Comparison of ENCODE assay signal across 1 cellular context in the genomic region with DNA sequence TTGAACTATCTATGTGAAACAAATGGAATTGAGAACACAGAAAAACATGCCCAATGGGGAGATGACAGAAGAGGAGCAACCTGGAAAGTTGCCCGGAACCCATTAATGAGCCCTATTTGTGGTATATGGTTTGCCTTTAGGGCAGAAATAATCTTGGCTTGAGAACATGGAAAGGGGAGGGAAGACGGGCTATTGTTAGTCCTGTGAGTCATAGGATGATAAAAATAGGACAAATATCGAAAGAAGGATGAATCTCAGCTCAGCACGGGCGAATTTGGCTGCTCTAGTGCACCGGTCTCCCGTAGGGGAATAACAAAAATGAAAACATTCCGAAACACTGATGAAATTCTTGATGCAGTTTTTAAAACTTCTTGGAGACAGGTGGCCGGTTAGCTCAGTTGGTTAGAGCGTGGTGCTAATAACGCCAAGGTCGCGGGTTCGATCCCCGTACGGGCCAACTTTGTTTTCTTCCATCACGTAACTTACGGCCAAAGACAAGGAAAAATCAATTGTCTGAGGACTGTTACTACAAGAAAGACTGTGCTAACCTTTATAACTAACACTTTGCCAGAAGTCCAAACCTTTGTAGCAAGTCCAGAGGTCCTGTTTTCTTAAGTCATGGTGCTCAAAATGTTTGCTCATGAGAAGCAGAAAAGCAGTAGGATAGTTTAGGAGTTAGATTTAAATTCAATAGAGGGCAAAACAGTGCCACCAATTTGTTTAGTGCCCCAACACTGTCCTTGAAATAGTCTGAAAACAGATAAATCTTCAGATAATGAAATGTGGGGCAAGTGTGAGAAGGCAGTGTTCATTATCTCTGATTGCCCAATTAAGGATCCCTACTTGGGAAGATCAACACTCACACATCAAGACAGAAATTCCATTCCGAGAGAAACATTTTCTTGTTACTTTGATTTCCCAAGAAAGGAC.
TF ChIP-seq lines count a peak whose summit lies in the region.

No MANE protein-coding gene starts in this region.

TF ChIP-seq in K562, 482 proteins besides CTCF, POLR2A, EP300 and RAD21 (continued from another document and continues in another):
- TF ChIP-seq, protein P1, sequence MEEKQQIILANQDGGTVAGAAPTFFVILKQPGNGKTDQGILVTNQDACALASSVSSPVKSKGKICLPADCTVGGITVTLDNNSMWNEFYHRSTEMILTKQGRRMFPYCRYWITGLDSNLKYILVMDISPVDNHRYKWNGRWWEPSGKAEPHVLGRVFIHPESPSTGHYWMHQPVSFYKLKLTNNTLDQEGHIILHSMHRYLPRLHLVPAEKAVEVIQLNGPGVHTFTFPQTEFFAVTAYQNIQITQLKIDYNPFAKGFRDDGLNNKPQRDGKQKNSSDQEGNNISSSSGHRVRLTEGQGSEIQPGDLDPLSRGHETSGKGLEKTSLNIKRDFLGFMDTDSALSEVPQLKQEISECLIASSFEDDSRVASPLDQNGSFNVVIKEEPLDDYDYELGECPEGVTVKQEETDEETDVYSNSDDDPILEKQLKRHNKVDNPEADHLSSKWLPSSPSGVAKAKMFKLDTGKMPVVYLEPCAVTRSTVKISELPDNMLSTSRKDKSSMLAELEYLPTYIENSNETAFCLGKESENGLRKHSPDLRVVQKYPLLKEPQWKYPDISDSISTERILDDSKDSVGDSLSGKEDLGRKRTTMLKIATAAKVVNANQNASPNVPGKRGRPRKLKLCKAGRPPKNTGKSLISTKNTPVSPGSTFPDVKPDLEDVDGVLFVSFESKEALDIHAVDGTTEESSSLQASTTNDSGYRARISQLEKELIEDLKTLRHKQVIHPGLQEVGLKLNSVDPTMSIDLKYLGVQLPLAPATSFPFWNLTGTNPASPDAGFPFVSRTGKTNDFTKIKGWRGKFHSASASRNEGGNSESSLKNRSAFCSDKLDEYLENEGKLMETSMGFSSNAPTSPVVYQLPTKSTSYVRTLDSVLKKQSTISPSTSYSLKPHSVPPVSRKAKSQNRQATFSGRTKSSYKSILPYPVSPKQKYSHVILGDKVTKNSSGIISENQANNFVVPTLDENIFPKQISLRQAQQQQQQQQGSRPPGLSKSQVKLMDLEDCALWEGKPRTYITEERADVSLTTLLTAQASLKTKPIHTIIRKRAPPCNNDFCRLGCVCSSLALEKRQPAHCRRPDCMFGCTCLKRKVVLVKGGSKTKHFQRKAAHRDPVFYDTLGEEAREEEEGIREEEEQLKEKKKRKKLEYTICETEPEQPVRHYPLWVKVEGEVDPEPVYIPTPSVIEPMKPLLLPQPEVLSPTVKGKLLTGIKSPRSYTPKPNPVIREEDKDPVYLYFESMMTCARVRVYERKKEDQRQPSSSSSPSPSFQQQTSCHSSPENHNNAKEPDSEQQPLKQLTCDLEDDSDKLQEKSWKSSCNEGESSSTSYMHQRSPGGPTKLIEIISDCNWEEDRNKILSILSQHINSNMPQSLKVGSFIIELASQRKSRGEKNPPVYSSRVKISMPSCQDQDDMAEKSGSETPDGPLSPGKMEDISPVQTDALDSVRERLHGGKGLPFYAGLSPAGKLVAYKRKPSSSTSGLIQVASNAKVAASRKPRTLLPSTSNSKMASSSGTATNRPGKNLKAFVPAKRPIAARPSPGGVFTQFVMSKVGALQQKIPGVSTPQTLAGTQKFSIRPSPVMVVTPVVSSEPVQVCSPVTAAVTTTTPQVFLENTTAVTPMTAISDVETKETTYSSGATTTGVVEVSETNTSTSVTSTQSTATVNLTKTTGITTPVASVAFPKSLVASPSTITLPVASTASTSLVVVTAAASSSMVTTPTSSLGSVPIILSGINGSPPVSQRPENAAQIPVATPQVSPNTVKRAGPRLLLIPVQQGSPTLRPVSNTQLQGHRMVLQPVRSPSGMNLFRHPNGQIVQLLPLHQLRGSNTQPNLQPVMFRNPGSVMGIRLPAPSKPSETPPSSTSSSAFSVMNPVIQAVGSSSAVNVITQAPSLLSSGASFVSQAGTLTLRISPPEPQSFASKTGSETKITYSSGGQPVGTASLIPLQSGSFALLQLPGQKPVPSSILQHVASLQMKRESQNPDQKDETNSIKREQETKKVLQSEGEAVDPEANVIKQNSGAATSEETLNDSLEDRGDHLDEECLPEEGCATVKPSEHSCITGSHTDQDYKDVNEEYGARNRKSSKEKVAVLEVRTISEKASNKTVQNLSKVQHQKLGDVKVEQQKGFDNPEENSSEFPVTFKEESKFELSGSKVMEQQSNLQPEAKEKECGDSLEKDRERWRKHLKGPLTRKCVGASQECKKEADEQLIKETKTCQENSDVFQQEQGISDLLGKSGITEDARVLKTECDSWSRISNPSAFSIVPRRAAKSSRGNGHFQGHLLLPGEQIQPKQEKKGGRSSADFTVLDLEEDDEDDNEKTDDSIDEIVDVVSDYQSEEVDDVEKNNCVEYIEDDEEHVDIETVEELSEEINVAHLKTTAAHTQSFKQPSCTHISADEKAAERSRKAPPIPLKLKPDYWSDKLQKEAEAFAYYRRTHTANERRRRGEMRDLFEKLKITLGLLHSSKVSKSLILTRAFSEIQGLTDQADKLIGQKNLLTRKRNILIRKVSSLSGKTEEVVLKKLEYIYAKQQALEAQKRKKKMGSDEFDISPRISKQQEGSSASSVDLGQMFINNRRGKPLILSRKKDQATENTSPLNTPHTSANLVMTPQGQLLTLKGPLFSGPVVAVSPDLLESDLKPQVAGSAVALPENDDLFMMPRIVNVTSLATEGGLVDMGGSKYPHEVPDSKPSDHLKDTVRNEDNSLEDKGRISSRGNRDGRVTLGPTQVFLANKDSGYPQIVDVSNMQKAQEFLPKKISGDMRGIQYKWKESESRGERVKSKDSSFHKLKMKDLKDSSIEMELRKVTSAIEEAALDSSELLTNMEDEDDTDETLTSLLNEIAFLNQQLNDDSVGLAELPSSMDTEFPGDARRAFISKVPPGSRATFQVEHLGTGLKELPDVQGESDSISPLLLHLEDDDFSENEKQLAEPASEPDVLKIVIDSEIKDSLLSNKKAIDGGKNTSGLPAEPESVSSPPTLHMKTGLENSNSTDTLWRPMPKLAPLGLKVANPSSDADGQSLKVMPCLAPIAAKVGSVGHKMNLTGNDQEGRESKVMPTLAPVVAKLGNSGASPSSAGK (IDR thresholded peaks at IDR 0.05), result peak; percentile 15; the same call in 1 of the 2 replicates
- TF ChIP-seq, protein P2, sequence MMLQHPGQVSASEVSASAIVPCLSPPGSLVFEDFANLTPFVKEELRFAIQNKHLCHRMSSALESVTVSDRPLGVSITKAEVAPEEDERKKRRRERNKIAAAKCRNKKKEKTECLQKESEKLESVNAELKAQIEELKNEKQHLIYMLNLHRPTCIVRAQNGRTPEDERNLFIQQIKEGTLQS (IDR thresholded peaks at IDR 0.05), result peak; percentile 85
- TF ChIP-seq, protein P2 (CRISPR knock-in tag; conservative IDR thresholded peaks at IDR 0.05), result no peak; the same call in 1 of the 2 replicates
- TF ChIP-seq TEAD4 (IDR thresholded peaks at IDR 0.05; ENCODE audit: low read length) (peak; percentile 88), TEAD4 (CRISPR knock-in tag; IDR thresholded peaks at IDR 0.05; ENCODE audit: borderline replicate concordance) (no peak), DACH1 (IDR thresholded peaks at IDR 0.05; ENCODE audit: partially characterized antibody) (peak; percentile 54), CHD2 (IDR thresholded peaks at IDR 0.05; ENCODE audit: low read depth, low read length) (peak; percentile 50; the same call in 1 of the 2 replicates), ZBED1 (IDR thresholded peaks at IDR 0.05) (no peak), LCOR (CRISPR knock-in tag; IDR thresholded peaks at IDR 0.05) (peak; percentile 86; the same call in 1 of the 2 replicates), PCBP1 (IDR thresholded peaks at IDR 0.05; ENCODE audit: low read depth, low read length, poor library complexity, severe bottlenecking) (no peak), HMBOX1 (IDR thresholded peaks at IDR 0.05) (peak; percentile 99), ZNF589 (CRISPR knock-in tag; IDR thresholded peaks at IDR 0.05; ENCODE audit: low read depth) (0 out of 2 replicates have a peak, but pooled peaks have one; percentile 70), NR2C1 (IDR thresholded peaks at IDR 0.05) (0 out of 2 replicates have a peak, but pooled peaks have one; percentile 11), NR2C1 (tag; IDR thresholded peaks at IDR 0.05) (no peak), FOXK1 (CRISPR knock-in tag; IDR thresholded peaks at IDR 0.05; ENCODE audit: borderline replicate concordance) (no peak), TRIM24 (IDR thresholded peaks at IDR 0.05) (no peak), CTBP1 (IDR thresholded peaks at IDR 0.05; ENCODE audit: borderline replicate concordance) (no peak), SMARCA4 (IDR thresholded peaks at IDR 0.05) (peak; percentile 59), SAP30 (IDR thresholded peaks at IDR 0.05; ENCODE audit: borderline replicate concordance, insufficient read depth, low read depth, low read length, poor library complexity, severe bottlenecking) (peak; percentile 10), KDM4B (IDR thresholded peaks at IDR 0.05; ENCODE audit: borderline replicate concordance in 2 of 2, low read depth in 1 of 2) (no peak), ZBTB2 (IDR thresholded peaks at IDR 0.05) (peak; percentile 57; the same call in 1 of the 2 replicates)
- TF ChIP-seq, protein P3, sequence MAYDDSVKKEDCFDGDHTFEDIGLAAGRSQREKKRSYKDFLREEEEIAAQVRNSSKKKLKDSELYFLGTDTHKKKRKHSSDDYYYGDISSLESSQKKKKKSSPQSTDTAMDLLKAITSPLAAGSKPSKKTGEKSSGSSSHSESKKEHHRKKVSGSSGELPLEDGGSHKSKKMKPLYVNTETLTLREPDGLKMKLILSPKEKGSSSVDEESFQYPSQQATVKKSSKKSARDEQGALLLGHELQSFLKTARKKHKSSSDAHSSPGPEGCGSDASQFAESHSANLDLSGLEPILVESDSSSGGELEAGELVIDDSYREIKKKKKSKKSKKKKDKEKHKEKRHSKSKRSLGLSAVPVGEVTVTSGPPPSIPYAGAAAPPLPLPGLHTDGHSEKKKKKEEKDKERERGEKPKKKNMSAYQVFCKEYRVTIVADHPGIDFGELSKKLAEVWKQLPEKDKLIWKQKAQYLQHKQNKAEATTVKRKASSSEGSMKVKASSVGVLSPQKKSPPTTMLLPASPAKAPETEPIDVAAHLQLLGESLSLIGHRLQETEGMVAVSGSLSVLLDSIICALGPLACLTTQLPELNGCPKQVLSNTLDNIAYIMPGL (CRISPR knock-in tag; IDR thresholded peaks at IDR 0.05), result peak; percentile 95
- TF ChIP-seq, protein P4, sequence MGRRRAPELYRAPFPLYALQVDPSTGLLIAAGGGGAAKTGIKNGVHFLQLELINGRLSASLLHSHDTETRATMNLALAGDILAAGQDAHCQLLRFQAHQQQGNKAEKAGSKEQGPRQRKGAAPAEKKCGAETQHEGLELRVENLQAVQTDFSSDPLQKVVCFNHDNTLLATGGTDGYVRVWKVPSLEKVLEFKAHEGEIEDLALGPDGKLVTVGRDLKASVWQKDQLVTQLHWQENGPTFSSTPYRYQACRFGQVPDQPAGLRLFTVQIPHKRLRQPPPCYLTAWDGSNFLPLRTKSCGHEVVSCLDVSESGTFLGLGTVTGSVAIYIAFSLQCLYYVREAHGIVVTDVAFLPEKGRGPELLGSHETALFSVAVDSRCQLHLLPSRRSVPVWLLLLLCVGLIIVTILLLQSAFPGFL (CRISPR knock-in tag; IDR thresholded peaks at IDR 0.05), result no peak
- TF ChIP-seq, protein P5, sequence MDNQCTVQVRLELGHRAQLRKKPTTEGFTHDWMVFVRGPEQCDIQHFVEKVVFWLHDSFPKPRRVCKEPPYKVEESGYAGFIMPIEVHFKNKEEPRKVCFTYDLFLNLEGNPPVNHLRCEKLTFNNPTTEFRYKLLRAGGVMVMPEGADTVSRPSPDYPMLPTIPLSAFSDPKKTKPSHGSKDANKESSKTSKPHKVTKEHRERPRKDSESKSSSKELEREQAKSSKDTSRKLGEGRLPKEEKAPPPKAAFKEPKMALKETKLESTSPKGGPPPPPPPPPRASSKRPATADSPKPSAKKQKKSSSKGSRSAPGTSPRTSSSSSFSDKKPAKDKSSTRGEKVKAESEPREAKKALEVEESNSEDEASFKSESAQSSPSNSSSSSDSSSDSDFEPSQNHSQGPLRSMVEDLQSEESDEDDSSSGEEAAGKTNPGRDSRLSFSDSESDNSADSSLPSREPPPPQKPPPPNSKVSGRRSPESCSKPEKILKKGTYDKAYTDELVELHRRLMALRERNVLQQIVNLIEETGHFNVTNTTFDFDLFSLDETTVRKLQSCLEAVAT (IDR thresholded peaks at IDR 0.05), result no peak
- TF ChIP-seq, protein P6, sequence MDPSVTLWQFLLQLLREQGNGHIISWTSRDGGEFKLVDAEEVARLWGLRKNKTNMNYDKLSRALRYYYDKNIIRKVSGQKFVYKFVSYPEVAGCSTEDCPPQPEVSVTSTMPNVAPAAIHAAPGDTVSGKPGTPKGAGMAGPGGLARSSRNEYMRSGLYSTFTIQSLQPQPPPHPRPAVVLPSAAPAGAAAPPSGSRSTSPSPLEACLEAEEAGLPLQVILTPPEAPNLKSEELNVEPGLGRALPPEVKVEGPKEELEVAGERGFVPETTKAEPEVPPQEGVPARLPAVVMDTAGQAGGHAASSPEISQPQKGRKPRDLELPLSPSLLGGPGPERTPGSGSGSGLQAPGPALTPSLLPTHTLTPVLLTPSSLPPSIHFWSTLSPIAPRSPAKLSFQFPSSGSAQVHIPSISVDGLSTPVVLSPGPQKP (CRISPR knock-in tag; IDR thresholded peaks at IDR 0.05), result no peak
